Comparison of ENCODE assay signal across 1 cellular context in genomic region chr5:42807722-42808447, GRCh38.
TF ChIP-seq lines count a peak whose summit lies in the region.

No MANE protein-coding gene starts in this region.

TF ChIP-seq in A549, 52 proteins besides CTCF, POLR2A, EP300 and RAD21 (continued from another document):
- TF ChIP-seq CHD2 (IDR thresholded peaks at IDR 0.05; ENCODE audit: low read length, partially characterized antibody) = no peak
- no peak for TF ChIP-seq NR3C1 (IDR thresholded peaks at IDR 0.05)
- TF ChIP-seq TFCP2L1 (CRISPR knock-in tag; IDR thresholded peaks at IDR 0.05) = no peak
- no peak for TF ChIP-seq HOXA7 (CRISPR knock-in tag; IDR thresholded peaks at IDR 0.05)
- no peak for TF ChIP-seq SREBF2 (IDR thresholded peaks at IDR 0.05)
